ENCODE assay signal across 15 cellular contexts in the genomic region with DNA sequence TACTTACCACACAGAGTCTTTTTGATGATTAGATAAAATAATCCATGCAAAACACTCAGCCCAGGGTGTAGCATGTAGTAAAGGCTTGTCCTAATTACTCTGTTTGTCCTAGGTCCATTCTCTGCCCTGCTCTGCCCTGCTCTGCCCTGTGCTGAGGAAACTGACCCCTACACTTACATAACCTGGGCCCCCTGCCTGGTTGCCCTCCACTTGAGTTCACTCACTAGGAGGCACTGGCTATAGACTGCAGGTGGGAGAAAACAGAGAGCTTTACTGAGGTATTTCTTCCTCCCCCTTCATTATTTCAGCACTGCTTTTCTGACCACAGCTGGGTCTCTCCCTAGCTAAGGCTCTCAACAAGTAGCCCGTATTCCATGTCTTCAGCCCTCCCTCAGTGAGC.
DNase-seq lines count a peak whose midpoint lies in the region; ATAC-seq and TF ChIP-seq lines count a peak whose summit lies in the region.
"Had no signal": no experiment of that assay in that cellular context is flagged by ENCODE, and none has a peak within 500 bp of the region (broad histone marks: within the 10 kb centered on the region; RNA-seq: fewer than 3 reads in every experiment).

No MANE protein-coding gene starts in this region.

- no peak overlapping the region for H3K9ac ChIP-seq in mammary epithelial cell (ENCODE audit: insufficient read depth, low read length)

- H3K27me3 ChIP-seq in breast epithelium (no peaks in the 10 kb centered on the region), mammary epithelial cell (ENCODE audit: insufficient read depth, low read length) (no peaks in the 10 kb centered on the region), osteoblast (ENCODE audit: insufficient read depth, low read length) (no peaks in the 10 kb centered on the region)

- H3K27me3 Mint-ChIP-seq in MCF 10A (ENCODE audit: insufficient read depth, unreplicated experiment): no peaks in the 10 kb centered on the region

- ATAC-seq in GM18858 (IDR thresholded peaks at IDR 0.05; ENCODE audit: unreplicated experiment): no peak
- ATAC-seq: CD8-positive, alpha-beta T cell had no signal

- H3K27ac Mint-ChIP-seq in MCF 10A (ENCODE audit: low read depth, unreplicated experiment): peak overlapping the region; percentile 85
- H3K27ac Mint-ChIP-seq: CD14-positive monocyte; CD8-positive, alpha-beta T cell had no signal

- H2AFZ ChIP-seq in mammary epithelial cell (ENCODE audit: low read depth, low read length): peak overlapping the region; percentile 36
- no peak overlapping the region for H2AFZ ChIP-seq in osteoblast (ENCODE audit: low read length)

- CTCF ChIA-PET in MCF 10A (lab: Yijun Ruan, JAX): interaction anchor here (1.4 to 2.9 kb wide), 2 partner anchors 49 to 58 kb away, joined by 3 to 8 read pairs; no protein-coding TSS in a partner anchor
- CTCF ChIA-PET in mammary epithelial cell (lab: Charles Lee; ENCODE audit: low non-redundant PET): no interaction called here

- dilution Hi-C loops in mammary epithelial cell (cut with HindIII; ENCODE audit: low sequenced_read_pairs): no loop called here

- H3K9me3 ChIP-seq in breast epithelium (no peaks in the 10 kb centered on the region), mammary epithelial cell (replicated peaks; ENCODE audit: insufficient read depth, low read length) (no peaks in the 10 kb centered on the region), osteoblast (ENCODE audit: low read depth, low read length) (no peaks in the 10 kb centered on the region)

- no peaks in the 10 kb centered on the region for H3K36me3 ChIP-seq in breast epithelium
- no peaks in the 10 kb centered on the region for H3K36me3 ChIP-seq in mammary epithelial cell (ENCODE audit: insufficient read depth, low read length)
- H3K36me3 ChIP-seq in osteoblast (ENCODE audit: insufficient read depth, low read length): no peaks in the 10 kb centered on the region

- no peak for DNase-seq in MCF 10A (ENCODE audit: unreplicated experiment)
- DNase-seq in breast epithelium (ENCODE audit: low spot score in 2 of 2): no peak
- no peak for DNase-seq in mammary epithelial cell
- DNase-seq in osteoblast (ENCODE audit: insufficient read length, low spot score, missing footprints): peak; percentile 19
- DNase-seq in cerebellar cortex (ENCODE audit: low spot score): no peak
- DNase-seq in NCI-H1092 (lab: John Stamatoyannopoulos, UW): no peak
- DNase-seq in substantia nigra (lab: John Stamatoyannopoulos, UW): no peak
- DNase-seq: CD8-positive, alpha-beta T cell; COR-L47; DMS153; DND-41; GDM1 had no signal

- H3K9me3 Mint-ChIP-seq in MCF 10A (ENCODE audit: unreplicated experiment): peaks cover 10% of the 10 kb centered on the region
- H3K9me3 Mint-ChIP-seq: CD8-positive, alpha-beta T cell had no signal

- H3K4me3 ChIP-seq in breast epithelium (no peak overlapping the region), mammary epithelial cell (replicated peaks in 1 of 3; ENCODE audit: insufficient read depth in 1 of 3, low read depth in 2 of 3, low read length in 3 of 3) (no peak overlapping the region), osteoblast (ENCODE audit: insufficient read depth, low read length) (no peak overlapping the region)

- BruUV-seq in MCF 10A (replicated peaks; lab: Mats Ljungman, UMichigan): no TSS peak
- no TSS peak for BruUV-seq in mammary epithelial cell (replicated peaks; lab: Mats Ljungman, UMichigan)

- in situ Hi-C loops in mammary epithelial cell (cut with MboI; ENCODE audit: low sequenced_read_pairs in 2 of 2): no loop called here

- POLR2A ChIA-PET in MCF 10A (lab: Yijun Ruan, JAX): interaction anchor here (0.9 to 1.9 kb wide), 3 partner anchors 10 to 976 kb away, joined by 3 to 16 read pairs (median 14); partner anchors contain the start of gene CYB5R4

- no peak overlapping the region for H3K4me3 Mint-ChIP-seq in MCF 10A (ENCODE audit: unreplicated experiment)
- H3K4me3 Mint-ChIP-seq: CD14-positive monocyte; CD8-positive, alpha-beta T cell had no signal

- 100% methylated on average over 1 of the region's 1 CpG for WGBS in mammary epithelial cell (ENCODE audit: low coverage, missing lambda C conversion rate)

- intact Hi-C loops in MCF 10A (cut with micrococcal nuclease): no loop called here
- intact Hi-C loops in breast epithelium (cut with DNase I; ENCODE audit: low total_unique reads): no loop called here
- intact Hi-C loops in mammary epithelial cell (cut with micrococcal nuclease): no loop called here

- no peak overlapping the region for H3K27ac ChIP-seq in breast epithelium
- H3K27ac ChIP-seq in mammary epithelial cell (ENCODE audit: insufficient read depth, low read depth, low read length): no peak overlapping the region
- H3K27ac ChIP-seq in osteoblast (ENCODE audit: low read depth, low read length): no peak overlapping the region
- no peak overlapping the region for H3K27ac ChIP-seq in substantia nigra (ENCODE audit: low read depth, low read length, poor library complexity, severe bottlenecking)
- H3K27ac ChIP-seq: 22Rv1 had no signal

- H3K79me2 ChIP-seq in mammary epithelial cell (ENCODE audit: insufficient read depth, low read length) (no peaks in the 10 kb centered on the region), osteoblast (ENCODE audit: insufficient read depth, low read length) (no peaks in the 10 kb centered on the region)

- no peaks in the 10 kb centered on the region for H4K20me1 ChIP-seq in mammary epithelial cell (ENCODE audit: insufficient read depth, low read length)
- no peaks in the 10 kb centered on the region for H4K20me1 ChIP-seq in osteoblast (ENCODE audit: insufficient read depth, low read length)

- H3K4me1 Mint-ChIP-seq in MCF 10A (ENCODE audit: insufficient read depth, unreplicated experiment): peaks cover 19% of the 10 kb centered on the region
- H3K4me1 Mint-ChIP-seq: CD14-positive monocyte had no signal

- TF ChIP-seq POLR2A in breast epithelium (IDR thresholded peaks at IDR 0.05): no peak

- no peaks in the 10 kb centered on the region for H3K36me3 Mint-ChIP-seq in MCF 10A (ENCODE audit: insufficient read depth, unreplicated experiment)
- H3K36me3 Mint-ChIP-seq: CD14-positive monocyte; CD8-positive, alpha-beta T cell had no signal

- TF ChIP-seq CTCF in MCF 10A (IDR thresholded peaks at IDR 0.05; ENCODE audit: unreplicated experiment): no peak
- TF ChIP-seq CTCF in breast epithelium (IDR thresholded peaks at IDR 0.05): no peak
- no peak for TF ChIP-seq CTCF in mammary epithelial cell (conservative IDR thresholded peaks at IDR 0.05 in 1 of 2, IDR thresholded peaks at IDR 0.05 in 1 of 2; ENCODE audit: extremely low read depth in 1 of 2, insufficient read depth in 1 of 2, low read depth in 1 of 2, low read length in 2 of 2)
- TF ChIP-seq CTCF in osteoblast (IDR thresholded peaks at IDR 0.05; ENCODE audit: extremely low read depth, low read depth, low read length): no peak

- H3K4me1 ChIP-seq in breast epithelium: no peaks in the 10 kb centered on the region
- H3K4me1 ChIP-seq in mammary epithelial cell (ENCODE audit: insufficient read depth, low read length): peaks cover 12% of the 10 kb centered on the region
- no peaks in the 10 kb centered on the region for H3K4me1 ChIP-seq in osteoblast (ENCODE audit: insufficient read depth, low read length)

- H3K4me2 ChIP-seq in mammary epithelial cell (ENCODE audit: insufficient read depth, low read depth, low read length): no peak overlapping the region
- H3K4me2 ChIP-seq in osteoblast (ENCODE audit: insufficient read depth, low read length): no peak overlapping the region
